9 cellular contexts compared by ENCODE assay signal in the genomic region with DNA sequence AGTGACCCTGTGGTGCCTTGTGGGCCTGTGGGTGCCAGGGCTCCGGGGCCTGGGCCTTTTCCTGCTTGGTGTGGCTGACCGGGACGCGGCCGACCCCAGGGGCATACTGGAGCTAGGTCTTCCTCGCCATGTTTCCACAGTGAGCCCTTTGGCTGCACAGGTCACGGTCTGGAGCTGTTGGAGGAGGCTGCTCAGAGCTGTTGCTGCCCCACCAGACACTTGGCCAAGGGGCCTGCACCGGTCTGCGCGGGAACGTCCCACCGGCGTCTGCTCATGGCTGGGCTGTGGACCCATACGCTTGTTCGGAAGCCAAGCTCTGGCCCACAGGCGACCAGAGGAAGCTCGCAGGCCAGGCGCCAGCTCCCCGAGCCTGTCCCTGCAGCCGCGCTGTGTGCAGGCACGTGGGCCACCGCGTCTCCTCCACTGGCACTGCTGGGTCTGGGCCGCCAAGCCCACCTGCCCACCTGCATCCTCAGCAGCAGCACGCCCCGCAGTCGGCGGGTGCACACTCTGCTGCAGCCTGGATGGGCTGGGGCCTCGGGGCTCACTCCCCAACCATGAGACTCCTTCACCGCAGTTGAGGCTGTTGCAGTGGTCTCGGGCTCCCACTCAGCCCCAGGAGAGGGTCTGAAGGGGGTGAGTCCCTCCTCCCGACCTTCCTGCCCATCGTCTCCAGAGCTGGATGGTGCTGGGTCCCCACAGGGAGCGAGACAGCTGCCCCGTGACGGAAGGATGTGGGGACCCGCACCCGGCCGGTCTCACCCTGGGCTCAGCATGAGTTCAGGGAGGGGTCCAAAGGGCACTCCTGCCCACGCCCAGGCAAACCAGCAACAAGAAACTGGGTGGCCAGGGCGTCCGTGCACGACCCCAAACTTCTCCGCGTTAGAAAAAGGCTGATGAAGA. TPM values are rescaled to one million over a fixed set of nuclear protein-coding genes. Genes with fewer than 3 reads are reported as not detected.
A peak's percentile ranks its signal among the peaks of the same experiment; 100 is the strongest.
DNase-seq lines count a peak whose midpoint lies in the region; ATAC-seq, FAIRE-seq and TF ChIP-seq lines count a peak whose summit lies in the region.
"Had no signal": no experiment of that assay in that cellular context is flagged by ENCODE, and none has a peak within 500 bp of the region (broad histone marks: within the 10 kb centered on the region; RNA-seq: fewer than 3 reads in every experiment).

No MANE protein-coding gene starts in this region.

- H3K4me1 ChIP-seq in endothelial cell of umbilical vein (ENCODE audit: control insufficient read depth, extremely low read depth, insufficient read depth, low read length): peaks cover 9% of the 10 kb centered on the region
- peaks cover 17% of the 10 kb centered on the region for H3K4me1 ChIP-seq in mesenchymal stem cell (ENCODE audit: control insufficient read depth, insufficient read depth, low read depth, low read length)
- peaks cover 5 to 21% (median 20%) of the 10 kb centered on the region in 4 donors for H3K4me1 ChIP-seq in tibial artery

- no peak for ATAC-seq in HG03175 (IDR thresholded peaks at IDR 0.05; ENCODE audit: unreplicated experiment)

- CTCF ChIA-PET in endothelial cell of umbilical vein (lab: Charles Lee): interaction anchor here (0.8 to 4.9 kb wide), 3 partner anchors 9 to 18 kb away, joined by 3 to 30 read pairs (median 4); no protein-coding TSS in a partner anchor

- H4K20me1 ChIP-seq in endothelial cell of umbilical vein (replicated peaks; ENCODE audit: control insufficient read depth, extremely low read depth, insufficient read depth, low read length): no peaks in the 10 kb centered on the region

- dilution Hi-C loops in endothelial cell of umbilical vein (cut with MboI; ENCODE audit: extremely low pct_ligation_motif_present, low sequenced_read_pairs): no loop called here

- no peaks in the 10 kb centered on the region for H3K9me1 ChIP-seq in endothelial cell of umbilical vein (replicated peaks; ENCODE audit: control insufficient read depth, extremely low read depth, insufficient read depth, low read length)

- H3K79me2 ChIP-seq in endothelial cell of umbilical vein (ENCODE audit: control insufficient read depth, insufficient read depth, low read length): no peaks in the 10 kb centered on the region

- POLR2A ChIA-PET in endothelial cell of umbilical vein (lab: Charles Lee): interaction anchor here (0.7 kb wide), 1 partner anchor 10 kb away, joined by 3 read pairs; no protein-coding TSS in a partner anchor

- no peak overlapping the region for H2BK12ac ChIP-seq in mesenchymal stem cell (ENCODE audit: low read length in 2 of 2)

- WGBS in mesenchymal stem cell: 90% methylated on average over 46 of the region's 46 CpGs

- no peak overlapping the region for H3K18ac ChIP-seq in mesenchymal stem cell (ENCODE audit: low read depth in 1 of 2, low read length in 2 of 2)

- H3K36me3 ChIP-seq in endothelial cell of umbilical vein (ENCODE audit: control insufficient read depth in 2 of 2, extremely low read depth in 1 of 2, insufficient read depth in 2 of 2, low read length in 2 of 2): peaks cover 0 to 11% of the 10 kb centered on the region in 2 experiments
- H3K36me3 ChIP-seq in mesenchymal stem cell (ENCODE audit: control insufficient read depth in 1 of 2, insufficient read depth in 2 of 2, low read depth in 1 of 2, low read length in 2 of 2): peaks cover 22 to 40% of the 10 kb centered on the region in 2 experiments
- H3K36me3 ChIP-seq in tibial artery: peaks cover 17 to 30% (median 21%) of the 10 kb centered on the region in 3 donors

- no peak for TF ChIP-seq CTCF in endothelial cell of umbilical vein (IDR thresholded peaks at IDR 0.05; ENCODE audit: extremely low read depth in 1 of 2, insufficient read depth in 1 of 2, low read depth in 1 of 2, low read length in 2 of 2)
- no peak for TF ChIP-seq CTCF in tibial artery (IDR thresholded peaks at IDR 0.05)

- H3K27me3 ChIP-seq in endothelial cell of umbilical vein (ENCODE audit: control insufficient read depth in 2 of 2, insufficient read depth in 2 of 2, low read length in 2 of 2) (peaks cover 0 to 3% of the 10 kb centered on the region in 2 experiments), mesenchymal stem cell (ENCODE audit: control insufficient read depth in 1 of 2, insufficient read depth in 1 of 2, low read length in 2 of 2) (no peaks in the 10 kb centered on the region), tibial artery (no peaks in the 10 kb centered on the region)

- H3K4me2 ChIP-seq in endothelial cell of umbilical vein (ENCODE audit: insufficient read depth, low read length): peak overlapping the region; percentile 26
- H3K4me2 ChIP-seq in mesenchymal stem cell (ENCODE audit: low read length, poor library complexity, severe bottlenecking): no peak overlapping the region

- peak overlapping the region; percentile 51 for H4K8ac ChIP-seq in mesenchymal stem cell (ENCODE audit: low read length)

- intact Hi-C loops in endothelial cell of umbilical vein (cut with micrococcal nuclease) (no loop called here), tibial artery (cut with DNase I; ENCODE audit: low total_unique reads) (loop anchor here (10.0 kb wide), 2 partner anchors 58 to 128 kb away; a partner anchor contains a TSS)

- peak overlapping the region in 1 of 2 experiments; percentile 15 for H3K14ac ChIP-seq in mesenchymal stem cell (ENCODE audit: low read length in 2 of 2)

- no peak overlapping the region for H2BK15ac ChIP-seq in mesenchymal stem cell (ENCODE audit: low read depth, poor library complexity, severe bottlenecking)

- H3K79me1 ChIP-seq in mesenchymal stem cell (replicated peaks; ENCODE audit: low read length, poor library complexity, severe bottlenecking): peaks cover 24% of the 10 kb centered on the region

- in situ Hi-C loops in ACHN (cut with HindIII; ENCODE audit: low pct_ligation_motif_present, low pct_unique_long_range_greater_than_20kb, low sequenced_read_pairs): no loop called here

- TF ChIP-seq POLR2A in endothelial cell of umbilical vein (IDR thresholded peaks at IDR 0.05; ENCODE audit: low read depth, low read length): no peak

- H3K27ac ChIP-seq in endothelial cell of umbilical vein (ENCODE audit: insufficient read depth, low read depth, low read length): no peak overlapping the region
- H3K27ac ChIP-seq in mesenchymal stem cell (ENCODE audit: low read length, poor library complexity, severe bottlenecking): no peak overlapping the region
- H3K27ac ChIP-seq in tibial artery: peak overlapping the region; percentile 77 to 79

- H2AK5ac ChIP-seq in mesenchymal stem cell (ENCODE audit: low read length, severe bottlenecking): no peak overlapping the region

- H3K4me3 ChIP-seq in endothelial cell of umbilical vein (replicated peaks in 1 of 3; ENCODE audit: insufficient read depth in 1 of 3, low read depth in 1 of 3, low read length in 3 of 3) (no peak overlapping the region), mesenchymal stem cell (ENCODE audit: insufficient read depth in 1 of 2, low read depth in 1 of 2, low read length in 2 of 2) (no peak overlapping the region), tibial artery (no peak overlapping the region)

- BruUV-seq in endothelial cell of umbilical vein (replicated peaks; lab: Mats Ljungman, UMichigan): no TSS peak

- H3K23ac ChIP-seq in mesenchymal stem cell (ENCODE audit: low read length in 2 of 2): no peak overlapping the region

- H2BK120ac ChIP-seq in mesenchymal stem cell (ENCODE audit: low read depth, low read length): no peak overlapping the region

- H3K9me3 ChIP-seq in endothelial cell of umbilical vein (replicated peaks; ENCODE audit: control insufficient read depth, insufficient read depth, low read length) (no peaks in the 10 kb centered on the region), mesenchymal stem cell (ENCODE audit: control insufficient read depth, low read length) (no peaks in the 10 kb centered on the region), tibial artery (no peaks in the 10 kb centered on the region)

- no peak overlapping the region for H3K4ac ChIP-seq in mesenchymal stem cell (ENCODE audit: low read depth in 1 of 2, low read length in 2 of 2)

- H3K9ac ChIP-seq in endothelial cell of umbilical vein (replicated peaks; ENCODE audit: extremely low read depth, insufficient read depth, low read length) (no peak overlapping the region), mesenchymal stem cell (ENCODE audit: low read length) (no peak overlapping the region)

- peak; percentile 65 for DNase-seq in endothelial cell of umbilical vein (ENCODE audit: low read depth, low spot score)
- DNase-seq in mesenchymal stem cell: no peak
- peak; percentile 83 to 93 for DNase-seq in tibial artery
- DNase-seq in OCI-M1 (lab: John Stamatoyannopoulos, UW): no peak
- no peak for DNase-seq in ACHN
- DNase-seq: midbrain; NK-92 treated with Interleukin-12 subunit alpha and Interleukin-12 subunit beta, amount 100 ng/mL, for 24 hours had no signal

- no peak overlapping the region for H2BK5ac ChIP-seq in mesenchymal stem cell (ENCODE audit: low read depth, low read length, poor library complexity, severe bottlenecking)

- H2AFZ ChIP-seq in endothelial cell of umbilical vein (ENCODE audit: low read depth, low read length): no peak overlapping the region
- no peak overlapping the region for H2AFZ ChIP-seq in mesenchymal stem cell (ENCODE audit: low read depth, low read length)

- peak overlapping the region; percentile 28 for H4K91ac ChIP-seq in mesenchymal stem cell (ENCODE audit: low read length)

- FAIRE-seq in endothelial cell of umbilical vein (lab: Jason Lieb, UNC): no peak

RNA-seq across cellular contexts. Expression of a gene that starts 15.5 kb away (rescaled TPM):
- polyA plus RNA-seq in PFSK-1 (2012; ENCODE audit: insufficient read length, low read depth): 25.6 TPM
- 9.4 and 11.1 TPM in 2 replicates for total RNA-seq in endothelial cell of umbilical vein
- 3.0 and 4.4 TPM in 2 replicates for polyA plus RNA-seq in endothelial cell of umbilical vein
- polyA plus RNA-seq in endothelial cell of umbilical vein (2011; cell fraction: cytosol; rRNA removed): 5.7 and 6.0 TPM in 2 replicates
- 7.8 and 8.1 TPM in 2 replicates for polyA plus RNA-seq in endothelial cell of umbilical vein (2011; cell fraction: nucleus; rRNA removed)
- polyA plus RNA-seq in endothelial cell of umbilical vein (2012): 8.1 and 9.7 TPM in 2 replicates
- polyA minus RNA-seq in endothelial cell of umbilical vein: 4.7 and 4.9 TPM in 2 replicates
- 10.7 TPM for polyA minus RNA-seq in endothelial cell of umbilical vein (2011; cell fraction: cytosol; rRNA and poly(A)+ RNA removed)
- 1.8 and 2.0 TPM in 2 replicates for polyA minus RNA-seq in endothelial cell of umbilical vein (2011; cell fraction: nucleus; rRNA and poly(A)+ RNA removed)
- polyA plus RNA-seq in mesenchymal stem cell (2013, experiment 1 of 2): 6.1 TPM
- 6.9 TPM for polyA plus RNA-seq in mesenchymal stem cell (2013, experiment 2 of 2)

RNA-seq across cellular contexts. Expression of a gene that starts 49.2 kb away (rescaled TPM):
- polyA plus RNA-seq in PFSK-1 (2012; ENCODE audit: insufficient read length, low read depth): 23.0 TPM
- 46.6 and 51.2 TPM in 2 replicates for total RNA-seq in endothelial cell of umbilical vein
- polyA plus RNA-seq in endothelial cell of umbilical vein: 20.7 and 22.1 TPM in 2 replicates
- polyA plus RNA-seq in endothelial cell of umbilical vein (2011; cell fraction: cytosol; rRNA removed): 14.2 and 14.6 TPM in 2 replicates
- polyA plus RNA-seq in endothelial cell of umbilical vein (2011; cell fraction: nucleus; rRNA removed): 82.8 and 101 TPM in 2 replicates
- 22.4 and 23.8 TPM in 2 replicates for polyA plus RNA-seq in endothelial cell of umbilical vein (2012)
- polyA minus RNA-seq in endothelial cell of umbilical vein: 42.9 and 45.1 TPM in 2 replicates
- 12.6 TPM for polyA minus RNA-seq in endothelial cell of umbilical vein (2011; cell fraction: cytosol; rRNA and poly(A)+ RNA removed)
- polyA minus RNA-seq in endothelial cell of umbilical vein (2011; cell fraction: nucleus; rRNA and poly(A)+ RNA removed): 61.9 and 66.0 TPM in 2 replicates
- polyA plus RNA-seq in mesenchymal stem cell (2013, experiment 1 of 2): 19.5 TPM
- polyA plus RNA-seq in mesenchymal stem cell (2013, experiment 2 of 2): 18.9 TPM

Comparison
In these comparisons a context has a peak if more than half of its experiments do, and no peak if none do; other contexts are left out.
1. DNase-seq: peak in endothelial cell of umbilical vein (single experiment) and tibial artery (2 of 2); none in mesenchymal stem cell (single experiment), OCI-M1 (single experiment) and ACHN (single experiment).
2. H3K27ac ChIP-seq: peak in tibial artery (2 of 2); none in endothelial cell of umbilical vein (single experiment) and mesenchymal stem cell (single experiment).